Comparison of ENCODE assay signal across 17 cellular contexts in genomic region chr4:148574502-148574901, GRCh38.
DNase-seq lines count a peak whose midpoint lies in the region; TF ChIP-seq lines count a peak whose summit lies in the region.
"Had no signal": no experiment of that assay in that cellular context is flagged by ENCODE, and none has a peak within 500 bp of the region (broad histone marks: within the 10 kb centered on the region; RNA-seq: fewer than 3 reads in every experiment).

No MANE protein-coding gene starts in this region.

- peak overlapping the region; percentile 34 for H3K27ac Mint-ChIP-seq in mesothelial cell of epicardium
- H3K27ac Mint-ChIP-seq: activated naive CD8-positive, alpha-beta T cell; naive thymus-derived CD4-positive, alpha-beta T cell had no signal

- H4K20me1 ChIP-seq in PC-9 (ENCODE audit: insufficient read depth), result no peaks in the 10 kb centered on the region

- no peaks in the 10 kb centered on the region for H3K36me3 Mint-ChIP-seq in mesothelial cell of epicardium

- H2AFZ ChIP-seq in PC-9, result no peak overlapping the region

- no peak overlapping the region for H3K4me3 Mint-ChIP-seq in mesothelial cell of epicardium
- H3K4me3 Mint-ChIP-seq: activated naive CD8-positive, alpha-beta T cell; naive thymus-derived CD4-positive, alpha-beta T cell had no signal

- H3K27me3 ChIP-seq in PC-9 (ENCODE audit: insufficient read depth, low read depth), result no peaks in the 10 kb centered on the region
- H3K27me3 ChIP-seq: left lung had no signal

- POLR2A ChIA-PET in PC-9 (lab: Charles Lee; ENCODE audit: unreplicated experiment), result interaction anchor here (0.8 kb wide), 1 partner anchor 963 kb away, joined by 3 read pairs; no protein-coding TSS in a partner anchor

- H3K27ac ChIP-seq in PC-9, result no peak overlapping the region
- H3K27ac ChIP-seq: left lung had no signal

- H3K4me1 ChIP-seq in PC-9 (replicated peaks; ENCODE audit: insufficient read depth), result no peaks in the 10 kb centered on the region
- H3K4me1 ChIP-seq: left lung had no signal

- peak; percentile 4 for DNase-seq in Daoy (ENCODE audit: low read depth)
- peak; percentile 83 for DNase-seq in LHCN-M2 (ENCODE audit: low read depth)
- DNase-seq in fibroblast of gingiva (ENCODE audit: low read depth), result peak; percentile 60
- DNase-seq in mesothelial cell of epicardium (ENCODE audit: low spot score in 2 of 2, unreplicated experiment in 2 of 2), result no peak
- no peak for DNase-seq in activated effector memory CD4-positive, alpha-beta T cell treated with Interleukin-2 at 50 U/mL for 16 hours
- no peak for DNase-seq in C1 segment of cervical spinal cord (lab: John Stamatoyannopoulos, UW)
- no peak for DNase-seq in activated CD4-positive, alpha-beta T cell treated with anti-CD3 and anti-CD28 coated beads, Interleukin-2, amount 50 U/mL, for 1 hour
- DNase-seq in PC-9, result no peak
- DNase-seq: activated T-cell treated with anti-CD3 and anti-CD28 coated beads for 4 hours; head of caudate nucleus; left lung; naive thymus-derived CD4-positive, alpha-beta T cell; NCI-H2171; posterior cingulate gyrus; SHP77; substantia nigra had no signal

- no peaks in the 10 kb centered on the region for H3K36me3 ChIP-seq in PC-9 (ENCODE audit: low read depth)
- H3K36me3 ChIP-seq: left lung had no signal

- peaks cover 15% of the 10 kb centered on the region for H3K9me3 Mint-ChIP-seq in mesothelial cell of epicardium

- no peak overlapping the region for H3K4me2 ChIP-seq in PC-9

- no peaks in the 10 kb centered on the region for H3K79me2 ChIP-seq in PC-9 (ENCODE audit: low read depth)

- no peaks in the 10 kb centered on the region for H3K9me2 ChIP-seq in PC-9 (ENCODE audit: insufficient read depth)

- TF ChIP-seq CTCF in mesothelial cell of epicardium (IDR thresholded peaks at IDR 0.05; ENCODE audit: unreplicated experiment) (no peak), PC-9 (conservative IDR thresholded peaks at IDR 0.05) (no peak)

- no peaks in the 10 kb centered on the region for H3F3A ChIP-seq in PC-9 (ENCODE audit: insufficient read depth, low read depth)

- no peak overlapping the region for H3K4me3 ChIP-seq in PC-9
- H3K4me3 ChIP-seq: left lung had no signal

- no TSS peak for BruUV-seq in PC-9 (replicated peaks; lab: Mats Ljungman, UMichigan)

- intact Hi-C loops in PC-9 (cut with micrococcal nuclease; ENCODE audit: unreplicated experiment), result no loop called here

- no peaks in the 10 kb centered on the region for H3K9me3 ChIP-seq in PC-9 (ENCODE audit: insufficient read depth, low read depth)

- CTCF ChIA-PET in PC-9 (lab: Charles Lee), result no interaction called here

- no peaks in the 10 kb centered on the region for H3K27me3 Mint-ChIP-seq in mesothelial cell of epicardium (ENCODE audit: low read depth)
- H3K27me3 Mint-ChIP-seq: activated naive CD8-positive, alpha-beta T cell; naive thymus-derived CD4-positive, alpha-beta T cell had no signal

- peaks cover 5% of the 10 kb centered on the region for H3K4me1 Mint-ChIP-seq in mesothelial cell of epicardium
- H3K4me1 Mint-ChIP-seq: naive thymus-derived CD4-positive, alpha-beta T cell had no signal

Comparison
In these comparisons a context has a peak if more than half of its experiments do, and no peak if none do; other contexts are left out.
1. DNase-seq: peak in Daoy (single experiment), LHCN-M2 (single experiment) and fibroblast of gingiva (single experiment); none in mesothelial cell of epicardium (0 of 2), activated effector memory CD4-positive, alpha-beta T cell treated with Interleukin-2 at 50 U/mL for 16 hours (single experiment), C1 segment of cervical spinal cord (0 of 14), activated CD4-positive, alpha-beta T cell treated with anti-CD3 and anti-CD28 coated beads, Interleukin-2, amount 50 U/mL, for 1 hour (single experiment) and PC-9 (0 of 2).